ENCODE assay signal across 1 cellular context in genomic region chr1:197928849-197929336, GRCh38.
TF ChIP-seq lines count a peak whose summit lies in the region.

No MANE protein-coding gene starts in this region.

TF ChIP-seq in GM23338, 12 proteins besides CTCF, POLR2A, EP300 and RAD21 (continued from another document):
- TF ChIP-seq ETS1 (IDR thresholded peaks at IDR 0.05) (no peak), ZNF331 (CRISPR knock-in tag; IDR thresholded peaks at IDR 0.05; ENCODE audit: low read depth) (no peak), REST (IDR thresholded peaks at IDR 0.05; ENCODE audit: unreplicated experiment) (no peak), POLR2AphosphoS5 (IDR thresholded peaks at IDR 0.05; ENCODE audit: low read depth) (no peak), EZH2phosphoT487 (IDR thresholded peaks at IDR 0.05; ENCODE audit: unreplicated experiment) (no peak), CREB1 (CRISPR knock-in tag; IDR thresholded peaks at IDR 0.05; ENCODE audit: low read depth) (no peak; the same call in 1 of the 2 replicates)
